22 cellular contexts compared by ENCODE assay signal in the genomic region with DNA sequence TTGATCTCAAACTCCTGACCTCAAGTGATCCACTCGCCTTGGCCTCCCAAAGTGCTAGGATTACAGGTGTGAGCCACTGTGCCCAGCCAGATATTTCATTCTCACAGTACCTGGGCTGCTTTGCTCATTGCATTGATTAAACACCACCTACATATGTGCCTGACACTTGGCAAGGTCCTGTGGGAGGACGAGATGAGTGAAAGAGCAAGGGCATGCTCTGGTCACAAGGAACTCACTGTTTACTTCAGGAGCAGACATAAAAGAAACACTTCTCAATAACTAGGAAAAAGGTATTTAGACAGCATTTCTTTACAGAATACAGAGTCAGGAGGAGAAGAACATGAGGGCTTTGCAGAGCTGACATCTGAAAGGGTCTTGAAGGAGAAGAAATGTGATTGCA.
"Had no signal": no experiment of that assay in that cellular context is flagged by ENCODE, and none has a peak within 500 bp of the region (broad histone marks: within the 10 kb centered on the region; RNA-seq: fewer than 3 reads in every experiment).

No MANE protein-coding gene starts in this region.

- H3K4me2 ChIP-seq: smooth muscle cell had no signal

- H3K36me3 ChIP-seq: esophagus muscularis mucosa, gastrocnemius medialis, heart right ventricle, left ventricle myocardium inferior, pancreas, suprapubic skin, thyroid gland, upper lobe of left lung, uterus had no signal

- H3K27me3 ChIP-seq: esophagus muscularis mucosa, gastrocnemius medialis, heart right ventricle, pancreas, suprapubic skin, thyroid gland, upper lobe of left lung, uterus had no signal

- H3K9me3 ChIP-seq: esophagus muscularis mucosa, gastrocnemius medialis, pancreas, suprapubic skin, thyroid gland, upper lobe of left lung, uterus had no signal

- H3K9me3 Mint-ChIP-seq: dendritic cell treated with granulocyte-macrophage colony-stimulating factor and Interleukin-4, amounts not matched to agents 40 ng/mL and 50 ng/mL, for 4 days; effector memory CD8-positive, alpha-beta T cell; naive thymus-derived CD8-positive, alpha-beta T cell had no signal

- DNase-seq: effector memory CD8-positive, alpha-beta T cell; gastrocnemius medialis; heart right ventricle; left ventricle myocardium inferior; mesendoderm; naive thymus-derived CD8-positive, alpha-beta T cell; nucleus accumbens; pancreas; right cardiac atrium; stimulated activated CD4-positive, alpha-beta T cell treated with anti-CD3 and anti-CD28 coated beads, Interleukin-2, amount 100 ng/mL, for 48 hours; stimulated activated naive CD8-positive, alpha-beta T cell treated with anti-CD3 and anti-CD28 coated beads, Interleukin-15, Interleukin-2, amounts not matched to agents 100 U/mL and 50 U/mL, for 24 hours; thyroid gland; upper lobe of left lung; uterus had no signal

- H3K4me1 ChIP-seq: heart right ventricle, left ventricle myocardium inferior, pancreas, upper lobe of left lung, uterus had no signal

- H3K27ac ChIP-seq: epithelial cell of prostate, esophagus muscularis mucosa, gastrocnemius medialis, heart right ventricle, left ventricle myocardium inferior, pancreas, suprapubic skin, upper lobe of left lung, uterus had no signal

- H3K4me3 ChIP-seq: esophagus muscularis mucosa, gastrocnemius medialis, heart right ventricle, left ventricle myocardium inferior, lung, pancreas, smooth muscle cell, suprapubic skin, thyroid gland, upper lobe of left lung, uterus had no signal

- ATAC-seq: effector memory CD8-positive, alpha-beta T cell; gastrocnemius medialis; heart right ventricle; naive thymus-derived CD8-positive, alpha-beta T cell; stimulated activated naive CD8-positive, alpha-beta T cell treated with anti-CD3 and anti-CD28 coated beads, Interleukin-15, Interleukin-2, amounts not matched to agents 100 U/mL and 50 U/mL, for 24 hours had no signal

- H3K27ac Mint-ChIP-seq: dendritic cell treated with granulocyte-macrophage colony-stimulating factor and Interleukin-4, amounts not matched to agents 40 ng/mL and 50 ng/mL, for 4 days; effector memory CD8-positive, alpha-beta T cell; progenitor cell of endocrine pancreas had no signal

- H3K4me3 Mint-ChIP-seq: dendritic cell treated with granulocyte-macrophage colony-stimulating factor and Interleukin-4, amounts not matched to agents 40 ng/mL and 50 ng/mL, for 4 days; effector memory CD8-positive, alpha-beta T cell; naive thymus-derived CD8-positive, alpha-beta T cell; neural crest cell had no signal
